In the genomic region with DNA sequence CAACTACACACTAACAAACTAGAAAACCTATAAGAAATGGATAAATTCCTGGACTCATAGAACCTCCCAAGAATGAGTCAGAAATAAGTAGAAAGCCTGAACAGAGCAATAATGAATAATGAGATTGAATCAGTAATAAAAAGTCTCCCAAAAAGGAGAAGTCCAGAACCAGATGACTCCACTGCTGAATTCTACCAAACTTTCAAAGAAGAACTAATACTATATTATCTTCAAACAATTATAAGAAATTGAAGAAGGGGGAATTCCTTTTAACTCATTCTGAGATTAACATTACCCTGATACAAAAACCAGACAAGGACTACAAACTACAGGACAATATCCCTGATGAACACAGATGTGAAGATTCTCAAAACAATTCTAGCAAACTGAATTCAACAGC, we compare ENCODE assay signal across 17 cellular contexts.
"Had no signal": no experiment of that assay in that cellular context is flagged by ENCODE, and none has a peak within 500 bp of the region (broad histone marks: within the 10 kb centered on the region; RNA-seq: fewer than 3 reads in every experiment).

No MANE protein-coding gene starts in this region.

- H3K27ac Mint-ChIP-seq: brain, nephron progenitor cell had no signal

- H3K4me3 Mint-ChIP-seq: brain, nephron progenitor cell had no signal

- H3K36me3 Mint-ChIP-seq: brain had no signal

- H3K4me1 Mint-ChIP-seq: brain, nephron progenitor cell had no signal

- ATAC-seq: gastrocnemius medialis, left ventricle myocardium superior, pancreas, psoas muscle had no signal

- DNase-seq: activated CD4-positive, alpha-beta T cell treated with anti-CD3 and anti-CD28 coated beads for 1 hour; activated CD4-positive, alpha-beta T cell treated with anti-CD3 and anti-CD28 coated beads, Interleukin-2, amount 50 U/mL, for 4 hours; activated gamma-delta T cell; activated naive CD4-positive, alpha-beta T cell treated with anti-CD3 and anti-CD28 coated beads, Interleukin-2, amount 50 U/mL, for 16 hours; aorta; gastrocnemius medialis; hypothalamus; left ventricle myocardium superior; nephron progenitor cell; pancreas; psoas muscle; spleen; stimulated activated CD4-positive, alpha-beta T cell treated with anti-CD3 and anti-CD28 coated beads, Interleukin-4, amount 100 ng/mL, for 1 hour; stomach; transverse colon; uterus had no signal
